19 cellular contexts compared by ENCODE assay signal in the genomic region with DNA sequence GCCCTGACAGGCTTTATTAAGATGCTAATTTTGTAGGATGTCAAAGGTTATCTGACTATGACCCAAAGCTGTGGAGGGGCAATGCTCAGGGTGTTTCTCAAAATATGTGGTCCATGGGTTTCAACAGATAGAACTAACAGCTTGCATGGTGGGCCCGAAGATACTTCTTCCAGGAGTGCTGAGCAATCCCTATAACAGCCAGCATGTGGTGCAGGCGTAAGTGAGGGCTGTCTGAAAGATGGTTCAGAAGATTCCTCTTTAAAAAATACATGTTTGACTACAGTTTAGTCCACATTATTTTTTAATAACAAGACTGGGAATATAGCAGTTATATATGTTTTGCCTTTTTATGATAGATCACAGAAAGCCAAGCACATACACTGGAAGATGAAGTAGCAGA. TPM values are rescaled to one million over a fixed set of nuclear protein-coding genes. Genes with fewer than 3 reads are reported as not detected.
DNase-seq lines count a peak whose midpoint lies in the region; ATAC-seq, FAIRE-seq and TF ChIP-seq lines count a peak whose summit lies in the region.
"Had no signal": no experiment of that assay in that cellular context is flagged by ENCODE, and none has a peak within 500 bp of the region (broad histone marks: within the 10 kb centered on the region; RNA-seq: fewer than 3 reads in every experiment).

No MANE protein-coding gene starts in this region.

- TF ChIP-seq RAD21 in A549 (conservative IDR thresholded peaks at IDR 0.05 in 1 of 2, IDR thresholded peaks at IDR 0.05 in 1 of 2), result 0 out of 5 replicates have a peak, but pooled peaks of 1 of the 2 experiments have one; percentile 7

- no peaks in the 10 kb centered on the region for H3K79me2 ChIP-seq in PC-3 (ENCODE audit: low read length)

- no peak for TF ChIP-seq POLR2A in A549 (IDR thresholded peaks at IDR 0.05; ENCODE audit: low read length)

- no peak overlapping the region for H3K4me3 ChIP-seq in A549
- no peak overlapping the region for H3K4me3 ChIP-seq in GM06990 (replicated peaks; ENCODE audit: low read depth, low read length)
- H3K4me3 ChIP-seq in PC-3 (ENCODE audit: low read length), result no peak overlapping the region
- no peak overlapping the region for H3K4me3 ChIP-seq in fibroblast of mammary gland (ENCODE audit: control insufficient read depth, low read depth, low read length)
- H3K4me3 ChIP-seq: coronary artery, mucosa of descending colon, ovary, spleen had no signal

- H3K9me3 ChIP-seq in A549, result no peaks in the 10 kb centered on the region
- no peaks in the 10 kb centered on the region for H3K9me3 ChIP-seq in PC-3 (ENCODE audit: low read length)
- H3K9me3 ChIP-seq: mucosa of descending colon, ovary, spleen had no signal

- no peak overlapping the region for H3K9ac ChIP-seq in PC-3 (ENCODE audit: low read length)

- POLR2A ChIA-PET in A549 (lab: Yijun Ruan, JAX) (no interaction called here), PC-3 (lab: Charles Lee; ENCODE audit: unreplicated experiment) (no interaction called here)
- POLR2A ChIA-PET in naive thymus-derived CD8-positive, alpha-beta T cell (lab: Charles Lee), result no interaction called here

- no peak for TF ChIP-seq EP300 in A549 (IDR thresholded peaks at IDR 0.05)

- no peaks in the 10 kb centered on the region for H3K36me3 ChIP-seq in GM06990 (ENCODE audit: control insufficient read depth, insufficient read depth, low read length)
- H3K36me3 ChIP-seq in PC-3 (ENCODE audit: low read depth, low read length), result no peaks in the 10 kb centered on the region
- H3K36me3 ChIP-seq: ovary, spleen had no signal

- intact Hi-C loops in PC-3 (cut with micrococcal nuclease) (no loop called here), Calu3 (cut with micrococcal nuclease; ENCODE audit: unreplicated experiment) (no loop called here)

- H3K27ac ChIP-seq in A549 (no peak overlapping the region), PC-3 (ENCODE audit: low read length) (no peak overlapping the region)
- H3K27ac ChIP-seq: coronary artery, ovary, spleen had no signal

- no TSS peak for BruUV-seq in PC-3 (replicated peaks; lab: Mats Ljungman, UMichigan)
- BruUV-seq in Calu3 (replicated peaks; lab: Mats Ljungman, UMichigan), result no TSS peak

- H3K4me2 ChIP-seq in A549 (no peak overlapping the region), PC-3 (ENCODE audit: low read length) (no peak overlapping the region)

- no peaks in the 10 kb centered on the region for H3K27me3 ChIP-seq in GM06990 (replicated peaks; ENCODE audit: control insufficient read depth, insufficient read depth, low read length)
- H3K27me3 ChIP-seq in PC-3 (ENCODE audit: low read length), result peaks cover 42% of the 10 kb centered on the region
- H3K27me3 ChIP-seq: ovary had no signal

- DNase-seq in A549 (ENCODE audit: low read depth in 1 of 2, low spot score in 1 of 2) (peak in 1 of 2 experiments; percentile 28), GM06990 (ENCODE audit: extremely low read depth, insufficient read length) (no peak), PC-3 (no peak), fibroblast of mammary gland (ENCODE audit: low read depth) (peak; percentile 12), Calu3 (no peak), frontal cortex (ENCODE audit: low spot score in 2 of 2) (no peak)
- DNase-seq in naive thymus-derived CD8-positive, alpha-beta T cell, result no peak
- DNase-seq: activated CD4-positive, alpha-beta T cell treated with anti-CD3 and anti-CD28 coated beads, Interleukin-2, amount 10 ng/mL, durations not matched to agents 24 days and 14 days; activated naive CD8-positive, alpha-beta T cell treated with anti-CD3 and anti-CD28 coated beads, Interleukin-2, amount 50 U/mL, for 24 hours; activated T-cell treated with anti-CD3 and anti-CD28 coated beads, Interleukin-2, amount 50 U/mL, for 24 hours; AML-193; mucosa of descending colon; NCI-H1092 treated with DMSO at 0.1 percent for 48 hours; ovary; spleen had no signal

- CTCF ChIA-PET in A549 (lab: Yijun Ruan, JAX) (interaction anchor here (1.2 to 4.1 kb wide), 3 partner anchors 9 to 87 kb away, joined by 4 to 26 read pairs (median 6); no protein-coding TSS in a partner anchor), PC-3 (lab: Charles Lee) (no interaction called here), Calu3 (lab: Charles Lee) (no interaction called here)

- no peaks in the 10 kb centered on the region for H3F3A ChIP-seq in PC-3 (ENCODE audit: low read length, unreplicated experiment)

- no peak for TF ChIP-seq CTCF in A549 (IDR thresholded peaks at IDR 0.05)
- peak; percentile 16 for TF ChIP-seq CTCF in GM06990 (IDR thresholded peaks at IDR 0.05; ENCODE audit: insufficient read depth, low read length, poor library complexity, severe bottlenecking)
- peak; percentile 25; the same call in 1 of the 2 replicates for TF ChIP-seq CTCF in PC-3 (conservative IDR thresholded peaks at IDR 0.05; ENCODE audit: low read depth, low read length)
- TF ChIP-seq CTCF in fibroblast of mammary gland (conservative IDR thresholded peaks at IDR 0.05; ENCODE audit: control insufficient read depth, insufficient read depth, low read depth, low read length), result peak; percentile 27
- no peak for TF ChIP-seq CTCF in Calu3 (IDR thresholded peaks at IDR 0.05; ENCODE audit: unreplicated experiment)

- H3K9me3 Mint-ChIP-seq in Calu3 (ENCODE audit: low read depth, unreplicated experiment), result no peaks in the 10 kb centered on the region
- H3K9me3 Mint-ChIP-seq in naive thymus-derived CD8-positive, alpha-beta T cell, result no peaks in the 10 kb centered on the region
- H3K9me3 Mint-ChIP-seq: activated naive CD8-positive, alpha-beta T cell treated with anti-CD3 and anti-CD28 coated beads, Interleukin-2, amount 50 U/mL, for 24 hours; activated T-cell treated with anti-CD3 and anti-CD28 coated beads, Interleukin-2, amount 50 U/mL, for 24 hours had no signal

- FAIRE-seq in A549 (lab: Jason Lieb, UNC) (no peak), frontal cortex (lab: Jason Lieb, UNC) (no peak)
- FAIRE-seq: islet of Langerhans had no signal

- no peak overlapping the region for H2AFZ ChIP-seq in PC-3 (ENCODE audit: low read length)

- 24% methylated on average over 2 of the region's 2 CpGs for WGBS in A549 (ENCODE audit: missing lambda C conversion rate)

- H4K20me1 ChIP-seq in PC-3 (ENCODE audit: low read length), result no peaks in the 10 kb centered on the region

- no peak overlapping the region for H3K4me3 Mint-ChIP-seq in Calu3 (ENCODE audit: low read depth, unreplicated experiment)
- H3K4me3 Mint-ChIP-seq in naive thymus-derived CD8-positive, alpha-beta T cell, result no peak overlapping the region
- H3K4me3 Mint-ChIP-seq: activated CD4-positive, alpha-beta T cell treated with anti-CD3 and anti-CD28 coated beads, Interleukin-2, amount 10 ng/mL, durations not matched to agents 24 days and 14 days; activated naive CD8-positive, alpha-beta T cell treated with anti-CD3 and anti-CD28 coated beads, Interleukin-2, amount 50 U/mL, for 24 hours; activated T-cell treated with anti-CD3 and anti-CD28 coated beads, Interleukin-2, amount 50 U/mL, for 24 hours had no signal

- no peak overlapping the region for H3K27ac Mint-ChIP-seq in Calu3 (ENCODE audit: unreplicated experiment)
- H3K27ac Mint-ChIP-seq in naive thymus-derived CD8-positive, alpha-beta T cell, result no peak overlapping the region
- H3K27ac Mint-ChIP-seq: activated CD4-positive, alpha-beta T cell treated with anti-CD3 and anti-CD28 coated beads, Interleukin-2, amount 10 ng/mL, durations not matched to agents 24 days and 14 days; activated naive CD8-positive, alpha-beta T cell treated with anti-CD3 and anti-CD28 coated beads, Interleukin-2, amount 50 U/mL, for 24 hours; activated T-cell treated with anti-CD3 and anti-CD28 coated beads, Interleukin-2, amount 50 U/mL, for 24 hours had no signal

- H3K36me3 Mint-ChIP-seq in Calu3 (ENCODE audit: insufficient read depth, unreplicated experiment), result no peaks in the 10 kb centered on the region
- no peaks in the 10 kb centered on the region for H3K36me3 Mint-ChIP-seq in naive thymus-derived CD8-positive, alpha-beta T cell

- no peaks in the 10 kb centered on the region for H3K4me1 Mint-ChIP-seq in Calu3 (ENCODE audit: low read depth, unreplicated experiment)
- H3K4me1 Mint-ChIP-seq in naive thymus-derived CD8-positive, alpha-beta T cell, result peaks cover 0 to 12% (median 3%) of the 10 kb centered on the region in 4 donors

- H3K27me3 Mint-ChIP-seq in Calu3 (ENCODE audit: unreplicated experiment), result peaks cover 94% of the 10 kb centered on the region
- H3K27me3 Mint-ChIP-seq in naive thymus-derived CD8-positive, alpha-beta T cell, result peaks cover 15 to 40% (median 25%) of the 10 kb centered on the region in 5 donors

- ATAC-seq in A549, result peak; percentile 63 to 79; a peak in 4 of 6 replicates
- 0 out of 2 replicates have a peak, but pooled peaks have one; percentile 42 for ATAC-seq in PC-3
- ATAC-seq in HG03045 (IDR thresholded peaks at IDR 0.05; ENCODE audit: unreplicated experiment), result no peak
- ATAC-seq in naive thymus-derived CD8-positive, alpha-beta T cell, result no peak
- ATAC-seq: activated naive CD8-positive, alpha-beta T cell treated with anti-CD3 and anti-CD28 coated beads, Interleukin-2, amount 50 U/mL, for 24 hours; mucosa of descending colon had no signal

- H3K4me1 ChIP-seq in A549 (no peaks in the 10 kb centered on the region), PC-3 (ENCODE audit: insufficient read depth, low read length) (no peaks in the 10 kb centered on the region)

- no peaks in the 10 kb centered on the region for H3K9me2 ChIP-seq in PC-3 (replicated peaks; ENCODE audit: low read length)

TF ChIP-seq in A549, 52 proteins besides CTCF, POLR2A, EP300 and RAD21 (continues in another document):
- no peak for TF ChIP-seq SMC3 (IDR thresholded peaks at IDR 0.05)
- TF ChIP-seq CBX8 (IDR thresholded peaks at IDR 0.05), result no peak
- TF ChIP-seq BHLHE40 (IDR thresholded peaks at IDR 0.05; ENCODE audit: low read depth, low read length), result no peak

RNA-seq across cellular contexts. Expression of a gene that starts 7.6 kb away (rescaled TPM):
- 0.03 TPM in 1 of 2 replicates, not detected in the other for polyA plus RNA-seq in A549 (2011; rRNA removed)
- polyA plus RNA-seq in A549 (2012; cell fraction: cytosol; rRNA removed), result 0.01 TPM in 1 of 2 replicates, not detected in the other
- polyA plus RNA-seq in A549 (2012; cell fraction: nucleus; rRNA removed), result not detected in 2 replicates
- 0.03 TPM in 1 of 3 replicates, not detected in the others for polyA plus RNA-seq in A549 (2017; fragmentation: RNase III; extraction: RNeasy Plus Mini Kit Qiagen cat#74134 plus additional on column Dnase treatment)
- polyA minus RNA-seq in A549 (2011; rRNA and poly(A)+ RNA removed), result not detected in 2 replicates
- not detected in 2 replicates for total RNA-seq in PC-3 (2014; rRNA removed)
- total RNA-seq in Calu3 (2022), result not detected in 2 replicates
- 37.9 TPM for total RNA-seq in frontal cortex
- not detected for total RNA-seq in naive thymus-derived CD8-positive, alpha-beta T cell
- not detected for polyA plus RNA-seq in naive thymus-derived CD8-positive, alpha-beta T cell
- total RNA-seq: activated CD4-positive, alpha-beta T cell treated with anti-CD3 and anti-CD28 coated beads, Interleukin-2, amount 10 ng/mL, durations not matched to agents 24 days and 14 days; fibroblast of lung had no signal
- polyA plus RNA-seq: fibroblast of lung had no signal

RNA-seq across cellular contexts. Expression of a gene that starts 48.6 kb away (rescaled TPM):
- polyA plus RNA-seq in A549 (2011; rRNA removed), result 29.2 and 32.1 TPM in 2 replicates
- 11.8 and 14.3 TPM in 2 replicates for polyA plus RNA-seq in A549 (2012; cell fraction: cytosol; rRNA removed)
- 6.2 and 9.6 TPM in 2 replicates for polyA plus RNA-seq in A549 (2012; cell fraction: nucleus; rRNA removed)
- polyA plus RNA-seq in A549 (2017; fragmentation: RNase III; extraction: RNeasy Plus Mini Kit Qiagen cat#74134 plus additional on column Dnase treatment), result 16.9 to 18.5 TPM (median 18.3 TPM) in 3 replicates
- 2.7 and 4.0 TPM in 2 replicates for polyA minus RNA-seq in A549 (2011; rRNA and poly(A)+ RNA removed)
- 5.2 and 6.0 TPM in 2 replicates for total RNA-seq in PC-3 (2014; rRNA removed)
- 14.3 TPM in 2 replicates for total RNA-seq in Calu3 (2022)
- 30.6 TPM for total RNA-seq in frontal cortex
- total RNA-seq in naive thymus-derived CD8-positive, alpha-beta T cell, result 10 to 100 TPM; 28.0 to 28.9 TPM
- polyA plus RNA-seq in naive thymus-derived CD8-positive, alpha-beta T cell, result 10 to 100 TPM; 29.6 to 53.7 (median 35.8) TPM

Comparison
In these comparisons a context has a peak if more than half of its experiments do, and no peak if none do; other contexts are left out.
1. ATAC-seq: peak in A549 (2 of 2) and PC-3 (single experiment); none in HG03045 (single experiment) and naive thymus-derived CD8-positive, alpha-beta T cell (0 of 2).
2. CTCF ChIP-seq: peak in GM06990 (single experiment), PC-3 (single experiment) and fibroblast of mammary gland (single experiment); none in A549 (single experiment) and Calu3 (single experiment).
3. RNA of a gene that starts 7.6 kb away (total RNA-seq): 37.9 TPM in frontal cortex (single experiment); not detected in Calu3, not detected in PC-3 and not detected in naive thymus-derived CD8-positive, alpha-beta T cell; every median in the first group is over 10 times any median in the second.